ENCODE assay signal across 18 cellular contexts in genomic region chr11:71996517-71996916, GRCh38.
"Had no signal": no experiment of that assay in that cellular context is flagged by ENCODE, and none has a peak within 500 bp of the region (broad histone marks: within the 10 kb centered on the region; RNA-seq: fewer than 3 reads in every experiment).

No MANE protein-coding gene starts in this region.

- H3K9me3 ChIP-seq: body of pancreas, esophagus squamous epithelium, tibial nerve, vagina had no signal

- H3K27ac ChIP-seq: body of pancreas, esophagus squamous epithelium, tibial nerve, vagina had no signal

- H3K27ac Mint-ChIP-seq: activated CD4-positive, alpha-beta memory T cell treated with anti-CD3 and anti-CD28 coated beads, Interleukin-2, amount 10 ng/mL, durations not matched to agents 7 days and 5 days; activated CD8-positive, alpha-beta memory T cell treated with anti-CD3 and anti-CD28 coated beads, Interleukin-2, amount 10 ng/mL, durations not matched to agents 7 days and 5 days; activated naive CD8-positive, alpha-beta T cell treated with anti-CD3 and anti-CD28 coated beads, Interleukin-2, amount 10 ng/mL, durations not matched to agents 7 days and 5 days had no signal

- ATAC-seq: activated CD8-positive, alpha-beta memory T cell treated with anti-CD3 and anti-CD28 coated beads, Interleukin-2, amount 10 ng/mL, durations not matched to agents 7 days and 5 days; body of pancreas; stimulated activated naive CD8-positive, alpha-beta T cell treated with anti-CD3 and anti-CD28 coated beads, Interleukin-15, Interleukin-2, amounts not matched to agents 100 U/mL and 50 U/mL, for 24 hours; T-cell had no signal

- H3K36me3 Mint-ChIP-seq: activated CD8-positive, alpha-beta memory T cell treated with anti-CD3 and anti-CD28 coated beads, Interleukin-2, amount 10 ng/mL, durations not matched to agents 7 days and 5 days; natural killer cell had no signal

- H3K4me3 ChIP-seq: body of pancreas, esophagus squamous epithelium, tibial nerve, vagina had no signal

- H3K27me3 Mint-ChIP-seq: activated CD4-positive, alpha-beta memory T cell treated with anti-CD3 and anti-CD28 coated beads, Interleukin-2, amount 10 ng/mL, durations not matched to agents 7 days and 5 days; activated CD8-positive, alpha-beta memory T cell treated with anti-CD3 and anti-CD28 coated beads, Interleukin-2, amount 10 ng/mL, durations not matched to agents 7 days and 5 days; activated naive CD8-positive, alpha-beta T cell treated with anti-CD3 and anti-CD28 coated beads, Interleukin-2, amount 10 ng/mL, durations not matched to agents 7 days and 5 days; T-cell had no signal

- H3K9me3 Mint-ChIP-seq: activated CD4-positive, alpha-beta memory T cell treated with anti-CD3 and anti-CD28 coated beads, Interleukin-2, amount 10 ng/mL, durations not matched to agents 7 days and 5 days; activated naive CD8-positive, alpha-beta T cell treated with anti-CD3 and anti-CD28 coated beads, Interleukin-2, amount 10 ng/mL, durations not matched to agents 7 days and 5 days; natural killer cell; T-cell had no signal

- H3K27me3 ChIP-seq: body of pancreas, esophagus squamous epithelium, tibial nerve, vagina had no signal

- H3K4me3 Mint-ChIP-seq: activated CD4-positive, alpha-beta memory T cell treated with anti-CD3 and anti-CD28 coated beads, Interleukin-2, amount 10 ng/mL, durations not matched to agents 7 days and 5 days; activated CD8-positive, alpha-beta memory T cell treated with anti-CD3 and anti-CD28 coated beads, Interleukin-2, amount 10 ng/mL, durations not matched to agents 7 days and 5 days; activated naive CD8-positive, alpha-beta T cell treated with anti-CD3 and anti-CD28 coated beads, Interleukin-2, amount 10 ng/mL, durations not matched to agents 7 days and 5 days; natural killer cell; T-cell had no signal

- DNase-seq: activated CD4-positive, alpha-beta memory T cell treated with anti-CD3 and anti-CD28 coated beads, Interleukin-2, amount 10 ng/mL, durations not matched to agents 7 days and 5 days; activated CD4-positive, alpha-beta T cell treated with anti-CD3 and anti-CD28 coated beads for 48 hours; activated CD4-positive, CD25-positive, alpha-beta regulatory T cell; activated CD8-positive, alpha-beta memory T cell treated with anti-CD3 and anti-CD28 coated beads, Interleukin-2, amount 10 ng/mL, durations not matched to agents 7 days and 5 days; activated naive CD4-positive, alpha-beta T cell treated with Interleukin-2 at 50 U/mL for 16 hours; activated naive CD8-positive, alpha-beta T cell treated with anti-CD3 and anti-CD28 coated beads, Interleukin-2, amount 10 ng/mL, durations not matched to agents 7 days and 5 days; esophagus squamous epithelium; mesendoderm; natural killer cell; stimulated activated CD4-positive, alpha-beta T cell treated with anti-CD3 and anti-CD28 coated beads, Interleukin-12 subunit alpha, Interleukin-12 subunit beta, amount 100 ng/mL, for 4 hours; stimulated activated CD4-positive, alpha-beta T cell treated with anti-CD3 and anti-CD28 coated beads, Interleukin-1b, Interleukin-23, amount 100 ng/mL, for 48 hours; stimulated activated CD8-positive, alpha-beta memory T cell treated with anti-CD3 and anti-CD28 coated beads, Interleukin-4, amount 100 ng/mL, for 48 hours; stimulated activated naive CD8-positive, alpha-beta T cell treated with anti-CD3 and anti-CD28 coated beads, Interleukin-15, Interleukin-2, amounts not matched to agents 100 U/mL and 50 U/mL, for 24 hours; T-helper 9 cell had no signal
